ENCODE assay signal across 25 cellular contexts in genomic region chr6:131643855-131644460, GRCh38. TPM values are rescaled to one million over a fixed set of nuclear protein-coding genes. Genes with fewer than 3 reads are reported as not detected.
"Had no signal": no experiment of that assay in that cellular context is flagged by ENCODE, and none has a peak within 500 bp of the region (broad histone marks: within the 10 kb centered on the region; RNA-seq: fewer than 3 reads in every experiment).

No MANE protein-coding gene starts in this region.

- H3K27me3 ChIP-seq: dorsolateral prefrontal cortex, gastrocnemius medialis, left lung, testis, tibial artery, upper lobe of left lung had no signal

- H3K4me3 ChIP-seq: dorsolateral prefrontal cortex, gastrocnemius medialis, left lung, prostate gland, skin epidermis, testis, tibial artery, upper lobe of left lung had no signal

- H3K9me3 ChIP-seq: gastrocnemius medialis, left lung, prostate gland, testis, tibial artery, upper lobe of left lung had no signal

- H3K4me1 Mint-ChIP-seq: mesothelial cell of epicardium; naive thymus-derived CD8-positive, alpha-beta T cell; nephron progenitor cell had no signal

- H3K36me3 Mint-ChIP-seq: mesothelial cell of epicardium; naive thymus-derived CD8-positive, alpha-beta T cell had no signal

- H3K9me3 Mint-ChIP-seq: mesothelial cell of epicardium; naive thymus-derived CD8-positive, alpha-beta T cell; nephron progenitor cell had no signal

- DNase-seq: cerebellar nuclear complex; effector CD4-positive, alpha-beta T cell; gastrocnemius medialis; left lung; mesenchymal stem cell; naive thymus-derived CD8-positive, alpha-beta T cell; nephron progenitor cell; right cardiac atrium; stimulated activated CD4-positive, alpha-beta T cell treated with anti-CD3 and anti-CD28 coated beads, Interleukin-15, amount 100 ng/mL, for 24 hours; stimulated activated CD4-positive, alpha-beta T cell treated with anti-CD3 and anti-CD28 coated beads, Interleukin-2, amount 100 ng/mL, for 48 hours; stimulated activated naive CD8-positive, alpha-beta T cell treated with anti-CD3 and anti-CD28 coated beads, Interleukin-15, Interleukin-2, amounts not matched to agents 100 U/mL and 50 U/mL, for 24 hours; tibial artery; upper lobe of left lung had no signal

- H3K4me1 ChIP-seq: gastrocnemius medialis, left lung, prostate gland, testis, tibial artery, upper lobe of left lung had no signal

- H3K27ac Mint-ChIP-seq: mesothelial cell of epicardium; naive thymus-derived CD8-positive, alpha-beta T cell; nephron progenitor cell had no signal

- H3K4me3 Mint-ChIP-seq: mesothelial cell of epicardium; naive thymus-derived CD8-positive, alpha-beta T cell; nephron progenitor cell had no signal

- FAIRE-seq: keratinocyte, urothelium cell line had no signal

- H3K36me3 ChIP-seq: gastrocnemius medialis, left lung, prostate gland, tibial artery, upper lobe of left lung had no signal

- H3K27ac ChIP-seq: gastrocnemius medialis, left lung, prostate gland, skin epidermis, testis, tibial artery, upper lobe of left lung had no signal

- ATAC-seq: esophagus mucosa; gastrocnemius medialis; left lung; naive thymus-derived CD8-positive, alpha-beta T cell; right cardiac atrium; stimulated activated naive CD8-positive, alpha-beta T cell treated with anti-CD3 and anti-CD28 coated beads, Interleukin-15, Interleukin-2, amounts not matched to agents 100 U/mL and 50 U/mL, for 24 hours had no signal

RNA-seq across cellular contexts. Expression of gene ENPP3, which starts 6.9 kb away (rescaled TPM):
- total RNA-seq: glomerular endothelial cell, osteocyte had no signal

RNA-seq across cellular contexts. Expression of gene OR2A4, which starts 57.2 kb away (rescaled TPM):
- total RNA-seq: esophagus mucosa; glomerular endothelial cell; left lung; lung microvascular endothelial cell; mesothelial cell of epicardium; myocyte; naive thymus-derived CD8-positive, alpha-beta T cell; osteocyte; prostate gland; right cardiac atrium had no signal
